Comparison of ENCODE assay signal across 8 cellular contexts in the genomic region with DNA sequence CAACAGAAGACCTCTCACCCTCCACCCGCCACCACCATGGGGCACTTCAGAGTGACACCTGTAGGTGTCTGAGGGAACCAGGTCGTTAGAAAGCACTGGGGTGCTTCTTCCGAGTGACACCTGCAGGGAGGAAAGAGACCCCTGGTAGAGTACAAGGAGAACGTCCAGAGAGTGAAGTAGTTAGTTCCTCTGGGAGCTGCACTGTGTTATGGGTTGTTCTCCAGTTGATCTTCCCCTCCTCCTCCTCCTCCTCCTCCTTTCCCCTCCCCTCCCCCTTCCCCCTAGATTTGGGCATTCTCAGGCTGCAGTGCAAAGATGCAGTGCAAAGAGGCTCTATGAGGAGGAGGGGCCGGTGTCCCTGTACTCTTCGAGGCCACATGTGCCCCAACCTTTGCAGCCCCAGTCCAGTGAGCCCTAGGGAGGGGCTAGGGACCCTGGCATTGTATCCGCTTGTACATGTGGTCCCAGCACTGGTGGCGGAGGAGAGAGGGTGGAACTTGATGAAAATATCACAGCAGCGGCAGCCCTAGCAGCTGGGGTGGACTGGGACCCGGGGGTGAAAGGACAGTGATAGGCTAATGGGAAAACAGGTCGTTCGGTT. TPM values are rescaled to one million over a fixed set of nuclear protein-coding genes. Genes with fewer than 3 reads are reported as not detected.
DNase-seq lines count a peak whose midpoint lies in the region; ATAC-seq and TF ChIP-seq lines count a peak whose summit lies in the region.

No MANE protein-coding gene starts in this region.

- H3K27me3 ChIP-seq in Peyer's patch: no peaks in the 10 kb centered on the region
- H3K27me3 ChIP-seq in esophagus squamous epithelium: no peaks in the 10 kb centered on the region

- intact Hi-C loops in esophagus squamous epithelium (cut with DNase I) (no loop called here), posterior vena cava (cut with DNase I) (loop anchor here in 1 of 2 donors (2.0 kb wide), 1 partner anchor 15 kb away; no protein-coding TSS in a partner anchor)

- ATAC-seq in GM18517 (IDR thresholded peaks at IDR 0.05; ENCODE audit: unreplicated experiment): no peak

- H3K9me3 ChIP-seq in ES-I3 (ENCODE audit: control insufficient read depth, insufficient read depth, low read length) (no peaks in the 10 kb centered on the region), Peyer's patch (no peaks in the 10 kb centered on the region), esophagus squamous epithelium (no peaks in the 10 kb centered on the region)

- H3K4me1 ChIP-seq in ES-I3 (ENCODE audit: insufficient read depth, low read length) (peaks cover 15% of the 10 kb centered on the region), Peyer's patch (peaks cover 0 to 30% (median 9%) of the 10 kb centered on the region in 4 donors), esophagus squamous epithelium (peaks cover 25 to 68% (median 32%) of the 10 kb centered on the region in 3 donors)

- H3K27ac ChIP-seq in Peyer's patch (peak overlapping the region; percentile 93 to 99 (median 97)), esophagus squamous epithelium (peak overlapping the region; percentile 95 to 99 (median 97))

- WGBS in esophagus squamous epithelium, 2 donors: 30 to 40% methylated on average over 9 to 11 of the region's 12 CpGs

- no peak for DNase-seq in Peyer's patch
- DNase-seq in esophagus squamous epithelium (lab: John Stamatoyannopoulos, UW): no peak
- peak; percentile 72 for DNase-seq in posterior vena cava (ENCODE audit: low spot score)
- no peak for DNase-seq in GOT3 (lab: John Stamatoyannopoulos, UW)
- no peak for DNase-seq in GM03348 (ENCODE audit: low spot score)
- no peak for DNase-seq in NCI-H82 (lab: John Stamatoyannopoulos, UW)

- H3K4me3 ChIP-seq in Peyer's patch (peak overlapping the region; percentile 71 to 77 (median 74)), esophagus squamous epithelium (peak overlapping the region; percentile 62 to 95 (median 78))

- TF ChIP-seq CTCF in Peyer's patch (IDR thresholded peaks at IDR 0.05) (peak in 5 of 6 experiments; percentile 13 to 45 (median 24)), esophagus squamous epithelium (IDR thresholded peaks at IDR 0.05) (peak in 2 of 6 experiments; percentile 14 to 26)

- H3K36me3 ChIP-seq in ES-I3 (ENCODE audit: insufficient read depth, low read length) (no peaks in the 10 kb centered on the region), Peyer's patch (peaks cover 0 to 41% (median 0%) of the 10 kb centered on the region in 3 donors), esophagus squamous epithelium (peaks cover 0 to 48% (median 6%) of the 10 kb centered on the region in 3 donors)

- TF ChIP-seq POLR2A in Peyer's patch (IDR thresholded peaks at IDR 0.05): no peak
- TF ChIP-seq POLR2A in esophagus squamous epithelium (IDR thresholded peaks at IDR 0.05): no peak

- H3K9ac ChIP-seq in ES-I3 (ENCODE audit: low read depth, low read length): peak overlapping the region; percentile 65; the same call in 1 of the 2 replicates

RNA-seq across cellular contexts. Expression of a gene that starts 0.8 kb away (rescaled TPM):
- total RNA-seq in Peyer's patch (10 to 100 TPM; 34.7 to 69.4 (median 58.3) TPM), esophagus squamous epithelium (10 to 100 TPM; 30.3 to 72.6 (median 35.1) TPM), posterior vena cava (10 to 100 TPM; 42.0 to 45.7 TPM)

RNA-seq across cellular contexts. Expression of a gene that starts 26.3 kb away (rescaled TPM):
- total RNA-seq in Peyer's patch (100 to 1,000 TPM in 3 of 4 donors, 10 to 100 TPM in 1; 49.5 to 137 (median 129) TPM), esophagus squamous epithelium (100 to 1,000 TPM; 104 to 258 (median 169) TPM), posterior vena cava (10 to 100 TPM; 25.6 to 25.9 TPM)

RNA-seq across cellular contexts. Expression of a gene that starts 27.0 kb away (rescaled TPM):
- total RNA-seq in Peyer's patch: not detected
- total RNA-seq in esophagus squamous epithelium: not detected
- not detected for total RNA-seq in posterior vena cava

RNA-seq across cellular contexts. Expression of a gene that starts 29.2 kb away (rescaled TPM):
- 1 to 10 TPM in 2 of 4 donors, under 1 TPM in 1, not detected in 1; 0.88 to 4.9 (median 2.3) TPM for total RNA-seq in Peyer's patch
- total RNA-seq in esophagus squamous epithelium: not detected
- total RNA-seq in posterior vena cava: not detected

RNA-seq across cellular contexts. Expression of a gene that starts 34.7 kb away (rescaled TPM):
- 10 to 100 TPM; 19.4 to 27.1 (median 24.3) TPM for total RNA-seq in Peyer's patch
- 10 to 100 TPM in 3 of 4 donors, 1 to 10 TPM in 1; 8.6 to 27.4 (median 19.3) TPM for total RNA-seq in esophagus squamous epithelium
- total RNA-seq in posterior vena cava: 10 to 100 TPM; 15.8 to 16.5 TPM
